Comparison of ENCODE assay signal across 12 cellular contexts in the genomic region with DNA sequence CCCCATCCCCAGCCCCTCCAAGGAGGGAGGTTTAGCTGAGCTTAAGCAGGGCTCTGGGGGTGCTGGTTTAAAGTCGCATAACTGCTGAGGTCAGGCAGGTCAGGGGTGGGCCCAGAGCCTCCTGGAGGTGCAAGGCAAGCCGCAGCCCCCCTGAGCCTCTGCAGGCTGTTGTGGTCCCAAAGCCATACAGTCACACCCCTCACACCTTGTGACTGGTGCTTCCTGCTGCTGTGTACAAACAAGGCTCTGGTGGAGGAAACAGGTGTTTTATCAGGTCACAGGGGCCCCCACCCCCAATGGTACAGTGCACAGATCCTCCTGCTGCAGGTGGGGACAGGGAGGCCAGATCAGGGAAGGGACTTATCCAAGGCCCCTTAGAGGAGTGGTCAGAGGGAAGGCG. TPM values are rescaled to one million over a fixed set of nuclear protein-coding genes. Genes with fewer than 3 reads are reported as not detected.
DNase-seq lines count a peak whose midpoint lies in the region; ATAC-seq and TF ChIP-seq lines count a peak whose summit lies in the region.
"Had no signal": no experiment of that assay in that cellular context is flagged by ENCODE, and none has a peak within 500 bp of the region (broad histone marks: within the 10 kb centered on the region; RNA-seq: fewer than 3 reads in every experiment).

No MANE protein-coding gene starts in this region.

- peak overlapping the region; percentile 95 to 99 for H3K27ac Mint-ChIP-seq in effector memory CD8-positive, alpha-beta T cell
- H3K27ac Mint-ChIP-seq: progenitor cell of endocrine pancreas had no signal

- H3K27ac ChIP-seq in tibial nerve: peak overlapping the region in 3 of 4 donors; percentile 29 to 95 (median 71)

- H3K36me3 ChIP-seq in tibial nerve: peaks cover 0 to 4% (median 0%) of the 10 kb centered on the region in 3 donors

- TF ChIP-seq CTCF in tibial nerve (IDR thresholded peaks at IDR 0.05): no peak

- no peaks in the 10 kb centered on the region for H3K27me3 Mint-ChIP-seq in effector memory CD8-positive, alpha-beta T cell
- H3K27me3 Mint-ChIP-seq: progenitor cell of endocrine pancreas had no signal

- 63 to 82% methylated on average over 2 to 3 of the region's 3 CpGs for WGBS in tibial nerve, 2 donors

- DNase-seq in stimulated activated CD4-positive, alpha-beta T cell treated with anti-CD3 and anti-CD28 coated beads, Interleukin-2, amount 100 ng/mL, for 4 hours (ENCODE audit: low read depth): peak; percentile 27
- DNase-seq in stimulated activated CD4-positive, alpha-beta T cell treated with anti-CD3 and anti-CD28 coated beads, Interleukin-12 subunit alpha, Interleukin-12 subunit beta, amount 100 ng/mL, for 4 hours: no peak
- DNase-seq in activated CD8-positive, alpha-beta memory T cell treated with anti-CD3 and anti-CD28 coated beads, Interleukin-2, amount 50 U/mL, for 4 hours: peak; percentile 57
- peak; percentile 75 to 78 (median 77) for DNase-seq in effector memory CD8-positive, alpha-beta T cell
- DNase-seq in tibial nerve (ENCODE audit: low spot score in 2 of 2) (no peak), C1 segment of cervical spinal cord (lab: John Stamatoyannopoulos, UW) (no peak), AG08395 (ENCODE audit: low spot score) (no peak), SW 1271 (lab: John Stamatoyannopoulos, UW) (no peak)
- DNase-seq: amniotic stem cell, NCI-H1436, NCI-H510A treated with DMSO at 0.1 percent for 48 hours had no signal

- H3K4me1 ChIP-seq in tibial nerve: peaks cover 0 to 51% (median 47%) of the 10 kb centered on the region in 4 donors

- ATAC-seq in effector memory CD8-positive, alpha-beta T cell (replicated peaks): peak; percentile 84

- no peak for TF ChIP-seq EP300 in tibial nerve (IDR thresholded peaks at IDR 0.05)

- TF ChIP-seq POLR2A in tibial nerve (IDR thresholded peaks at IDR 0.05): no peak

- H3K4me3 Mint-ChIP-seq in effector memory CD8-positive, alpha-beta T cell: peak overlapping the region; percentile 81 to 86

- peaks cover 100% of the 10 kb centered on the region for H3K36me3 Mint-ChIP-seq in effector memory CD8-positive, alpha-beta T cell (ENCODE audit: insufficient read depth)

- no peaks in the 10 kb centered on the region for H3K9me3 ChIP-seq in tibial nerve

- no peaks in the 10 kb centered on the region for H3K9me3 Mint-ChIP-seq in effector memory CD8-positive, alpha-beta T cell

- H3K27me3 ChIP-seq in tibial nerve: no peaks in the 10 kb centered on the region

- peaks cover 87 to 91% of the 10 kb centered on the region in 2 donors for H3K4me1 Mint-ChIP-seq in effector memory CD8-positive, alpha-beta T cell (ENCODE audit: low read depth in 2 of 2)

- H3K4me3 ChIP-seq in tibial nerve: no peak overlapping the region

RNA-seq across cellular contexts. Expression of gene TCF7, which starts 8.0 kb away (rescaled TPM):
- 10 to 100 TPM in 1 of 4 donors, 1 to 10 TPM in 3; 2.5 to 13.2 (median 6.6) TPM for total RNA-seq in tibial nerve

RNA-seq across cellular contexts. Expression of gene SKP1, which starts 54.2 kb away (rescaled TPM):
- 100 to 1,000 TPM; 173 to 311 (median 209) TPM for total RNA-seq in tibial nerve

Comparison
In these comparisons a context has a peak if more than half of its experiments do, and no peak if none do; other contexts are left out.
1. DNase-seq: peak in stimulated activated CD4-positive, alpha-beta T cell treated with anti-CD3 and anti-CD28 coated beads, Interleukin-2, amount 100 ng/mL, for 4 hours (single experiment), activated CD8-positive, alpha-beta memory T cell treated with anti-CD3 and anti-CD28 coated beads, Interleukin-2, amount 50 U/mL, for 4 hours (single experiment) and effector memory CD8-positive, alpha-beta T cell (3 of 3); none in stimulated activated CD4-positive, alpha-beta T cell treated with anti-CD3 and anti-CD28 coated beads, Interleukin-12 subunit alpha, Interleukin-12 subunit beta, amount 100 ng/mL, for 4 hours (single experiment), tibial nerve (0 of 2), C1 segment of cervical spinal cord (0 of 14), AG08395 (single experiment) and SW 1271 (0 of 2).